In the genomic region with DNA sequence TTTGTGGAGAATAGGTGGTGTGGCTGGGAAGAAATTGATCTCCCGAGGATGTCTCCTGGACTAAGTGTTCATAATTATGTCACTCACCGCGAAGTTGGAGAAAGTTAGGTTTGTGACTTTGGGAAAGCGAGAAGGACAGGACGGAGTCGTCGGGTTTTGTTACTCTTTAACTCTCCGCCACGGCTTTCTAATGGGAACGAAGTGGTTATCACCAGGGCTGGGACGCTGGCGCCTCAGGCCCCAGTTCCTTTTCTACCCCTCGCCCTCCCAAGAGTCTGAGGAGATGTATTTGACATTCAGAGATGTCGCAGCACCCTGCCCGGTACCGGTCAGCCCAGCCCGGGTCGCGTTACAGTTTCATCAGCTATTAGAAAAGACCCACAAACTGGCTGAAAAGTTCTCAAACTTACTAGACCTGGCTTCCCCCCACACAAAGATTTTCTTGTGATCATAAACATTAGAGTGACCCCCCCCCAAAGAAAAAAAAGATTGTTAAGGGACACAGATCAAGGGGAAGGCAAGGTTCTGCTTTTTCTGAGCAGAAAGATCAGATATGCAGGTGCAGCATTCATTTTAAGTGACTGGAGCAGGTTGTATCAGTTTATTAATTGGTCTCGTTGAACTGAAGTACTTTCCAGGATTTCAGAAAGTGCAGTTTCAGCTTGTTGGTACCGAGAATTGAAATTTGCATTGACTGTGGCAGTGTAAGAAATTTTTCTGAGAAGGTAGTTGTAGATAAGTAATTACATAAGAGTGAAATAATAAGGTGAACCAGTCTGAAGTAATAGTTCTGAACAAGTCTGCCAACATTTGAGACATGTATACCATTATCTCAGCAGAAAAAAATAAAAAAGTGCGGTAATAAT, we compare ENCODE assay signal across 8 cellular contexts. TPM values are rescaled to one million over a fixed set of nuclear protein-coding genes. Genes with fewer than 3 reads are reported as not detected.
A peak's percentile ranks its signal among the peaks of the same experiment; 100 is the strongest.
DNase-seq lines count a peak whose midpoint lies in the region; ATAC-seq and TF ChIP-seq lines count a peak whose summit lies in the region.

No MANE protein-coding gene starts in this region.

- peaks cover 29% of the 10 kb centered on the region for H4K20me1 ChIP-seq in SK-N-SH (ENCODE audit: insufficient read depth)
- peaks cover 28% of the 10 kb centered on the region for H4K20me1 ChIP-seq in osteoblast (ENCODE audit: insufficient read depth, low read length)

- H3K36me3 ChIP-seq in SK-N-SH (replicated peaks in 1 of 2; ENCODE audit: control insufficient read depth in 1 of 2, insufficient read depth in 2 of 2, low read length in 1 of 2): peaks cover 9 to 15% of the 10 kb centered on the region in 2 experiments
- H3K36me3 ChIP-seq in esophagus (ENCODE audit: control insufficient read depth in 2 of 2, insufficient read depth in 2 of 2, low read length in 1 of 2): peaks cover 3 to 14% of the 10 kb centered on the region in 2 donors
- peaks cover 15% of the 10 kb centered on the region for H3K36me3 ChIP-seq in osteoblast (ENCODE audit: insufficient read depth, low read length)

- peaks cover 2% of the 10 kb centered on the region for H3K36me3 Mint-ChIP-seq in activated CD4-positive, alpha-beta T cell treated with anti-CD3 and anti-CD28 coated beads for 36 hours (ENCODE audit: low read depth)

- POLR2A ChIA-PET in activated CD4-positive, alpha-beta T cell treated with anti-CD3 and anti-CD28 coated beads for 36 hours (lab: Charles Lee): no interaction called here
- POLR2A ChIA-PET in SK-N-SH (lab: Yijun Ruan, JAX): no interaction called here

- CTCF ChIA-PET in activated CD4-positive, alpha-beta T cell treated with anti-CD3 and anti-CD28 coated beads for 36 hours (lab: Charles Lee): interaction anchor here (0.7 to 1.5 kb wide), 3 partner anchors 11 to 348 kb away, joined by 4 to 5 read pairs (median 4); no protein-coding TSS in a partner anchor
- CTCF ChIA-PET in SK-N-SH (lab: Yijun Ruan, JAX): no interaction called here

- peak; percentile 1; the same call in 1 of the 2 replicates for TF ChIP-seq RAD21 in SK-N-SH (IDR thresholded peaks at IDR 0.05; ENCODE audit: low read length)

- no peaks in the 10 kb centered on the region for H3K9me2 ChIP-seq in SK-N-SH

- TF ChIP-seq EP300 in SK-N-SH (IDR thresholded peaks at IDR 0.05; ENCODE audit: borderline replicate concordance in 1 of 2, low read depth in 1 of 2, low read length in 1 of 2): no peak

- H3K4me1 Mint-ChIP-seq in activated CD4-positive, alpha-beta T cell treated with anti-CD3 and anti-CD28 coated beads for 36 hours: peaks cover 31% of the 10 kb centered on the region

- peak overlapping the region; percentile 94 for H3K9ac ChIP-seq in SK-N-SH

- TF ChIP-seq CTCF in SK-N-SH (IDR thresholded peaks at IDR 0.05): no peak
- TF ChIP-seq CTCF in osteoblast (IDR thresholded peaks at IDR 0.05; ENCODE audit: extremely low read depth, low read depth, low read length): no peak

- peak overlapping the region; percentile 96 for H3K4me3 Mint-ChIP-seq in activated CD4-positive, alpha-beta T cell treated with anti-CD3 and anti-CD28 coated beads for 36 hours

- DNase-seq in activated CD4-positive, alpha-beta T cell treated with anti-CD3 and anti-CD28 coated beads for 36 hours: peak; percentile 19
- no peak for DNase-seq in activated CD4-positive, alpha-beta T cell treated with anti-CD3 and anti-CD28 coated beads for 4 hours
- DNase-seq in SK-N-SH: no peak
- no peak for DNase-seq in osteoblast (ENCODE audit: insufficient read length, low spot score, missing footprints)
- no peak for DNase-seq in NK-92 treated with Interleukin-12 subunit alpha and Interleukin-12 subunit beta, amount 100 ng/mL, for 24 hours (lab: John Stamatoyannopoulos, UW)

- H3K4me3 ChIP-seq in SK-N-SH (ENCODE audit: low read depth in 2 of 2, low read length in 1 of 2) (peak overlapping the region; percentile 75 to 90), esophagus (ENCODE audit: low read depth in 1 of 2, low read length in 2 of 2) (peak overlapping the region; percentile 61 to 97), osteoblast (ENCODE audit: insufficient read depth, low read length) (peak overlapping the region; percentile 86)

- H3K79me2 ChIP-seq in SK-N-SH (ENCODE audit: insufficient read depth) (peaks cover 59% of the 10 kb centered on the region), osteoblast (ENCODE audit: insufficient read depth, low read length) (peaks cover 44% of the 10 kb centered on the region)

- peak overlapping the region; percentile 86 for H3K27ac Mint-ChIP-seq in activated CD4-positive, alpha-beta T cell treated with anti-CD3 and anti-CD28 coated beads for 36 hours

- no peaks in the 10 kb centered on the region for H3K9me3 ChIP-seq in SK-N-SH
- no peaks in the 10 kb centered on the region for H3K9me3 ChIP-seq in esophagus (ENCODE audit: control insufficient read depth in 2 of 2, insufficient read depth in 1 of 2, low read depth in 1 of 2, low read length in 1 of 2)
- H3K9me3 ChIP-seq in osteoblast (ENCODE audit: low read depth, low read length): no peaks in the 10 kb centered on the region

- WGBS in SK-N-SH (ENCODE audit: low lambda C conversion rate): 13% methylated on average over 22 of the region's 22 CpGs
- 7 to 9% methylated on average over 22 of the region's 22 CpGs for WGBS in esophagus, 2 donors

- intact Hi-C loops in activated CD4-positive, alpha-beta T cell treated with anti-CD3 and anti-CD28 coated beads for 36 hours (cut with DNase I, micrococcal nuclease): loop anchor here (2.0 to 10.0 kb wide), 8 partner anchors 199 to 815 kb away; partner anchors contain the start of genes ADSS2 (in 1 of the 2), AKT3 (in 1 of the 2), CEP170 (in 1 of the 2) and COX20 (in 1 of the 2)

- H3K4me2 ChIP-seq in SK-N-SH: peak overlapping the region; percentile 96
- peak overlapping the region; percentile 97 for H3K4me2 ChIP-seq in osteoblast (ENCODE audit: insufficient read depth, low read length)

- H3F3A ChIP-seq in SK-N-SH (replicated peaks; ENCODE audit: insufficient read depth): peaks cover 6% of the 10 kb centered on the region

- H3K4me1 ChIP-seq in SK-N-SH (ENCODE audit: control insufficient read depth in 1 of 2, insufficient read depth in 2 of 2, low read depth in 1 of 2, low read length in 1 of 2): peaks cover 17 to 60% of the 10 kb centered on the region in 2 experiments; a peak in 3 of 4 replicates
- H3K4me1 ChIP-seq in esophagus (ENCODE audit: control insufficient read depth in 2 of 2, insufficient read depth in 2 of 2, low read length in 1 of 2): no peaks in the 10 kb centered on the region
- H3K4me1 ChIP-seq in osteoblast (ENCODE audit: insufficient read depth, low read length): peaks cover 17% of the 10 kb centered on the region

- H3K9me3 Mint-ChIP-seq in activated CD4-positive, alpha-beta T cell treated with anti-CD3 and anti-CD28 coated beads for 36 hours (ENCODE audit: low read depth): no peaks in the 10 kb centered on the region

- H3K27me3 ChIP-seq in SK-N-SH (ENCODE audit: insufficient read depth) (no peaks in the 10 kb centered on the region), esophagus (ENCODE audit: control insufficient read depth in 1 of 2, insufficient read depth in 2 of 2, low read length in 2 of 2) (no peaks in the 10 kb centered on the region), osteoblast (ENCODE audit: insufficient read depth, low read length) (no peaks in the 10 kb centered on the region)

- no peak for ATAC-seq in activated CD4-positive, alpha-beta T cell treated with anti-CD3 and anti-CD28 coated beads for 36 hours
- ATAC-seq in HG03196 (IDR thresholded peaks at IDR 0.05; ENCODE audit: unreplicated experiment) (no peak), HG03095 (IDR thresholded peaks at IDR 0.05; ENCODE audit: unreplicated experiment) (no peak)

- H2AFZ ChIP-seq in SK-N-SH (ENCODE audit: low read depth): peak overlapping the region; percentile 33; the same call in 1 of the 2 replicates
- peak overlapping the region; percentile 55 for H2AFZ ChIP-seq in osteoblast (ENCODE audit: low read length)

- H3K27ac ChIP-seq in SK-N-SH (ENCODE audit: low read depth in 2 of 2, low read length in 1 of 2): peak overlapping the region; percentile 72 to 93
- peak overlapping the region; percentile 57 to 87 for H3K27ac ChIP-seq in esophagus (ENCODE audit: low read depth in 2 of 2, low read length in 1 of 2)
- peak overlapping the region; percentile 19 for H3K27ac ChIP-seq in osteoblast (ENCODE audit: low read depth, low read length)

- H3K27me3 Mint-ChIP-seq in activated CD4-positive, alpha-beta T cell treated with anti-CD3 and anti-CD28 coated beads for 36 hours: no peaks in the 10 kb centered on the region

TF ChIP-seq in SK-N-SH, 30 proteins besides CTCF, POLR2A, EP300 and RAD21 (continues in another document):
- TF ChIP-seq FOSL2 (IDR thresholded peaks at IDR 0.05; ENCODE audit: borderline replicate concordance, low read depth) (no peak), TCF12 (IDR thresholded peaks at IDR 0.05) (no peak), CHD2 (IDR thresholded peaks at IDR 0.05; ENCODE audit: low read length, partially characterized antibody) (no peak), USF2 (IDR thresholded peaks at IDR 0.05; ENCODE audit: borderline replicate concordance, low read depth, low read length) (no peak)
- TF ChIP-seq, protein P1, sequence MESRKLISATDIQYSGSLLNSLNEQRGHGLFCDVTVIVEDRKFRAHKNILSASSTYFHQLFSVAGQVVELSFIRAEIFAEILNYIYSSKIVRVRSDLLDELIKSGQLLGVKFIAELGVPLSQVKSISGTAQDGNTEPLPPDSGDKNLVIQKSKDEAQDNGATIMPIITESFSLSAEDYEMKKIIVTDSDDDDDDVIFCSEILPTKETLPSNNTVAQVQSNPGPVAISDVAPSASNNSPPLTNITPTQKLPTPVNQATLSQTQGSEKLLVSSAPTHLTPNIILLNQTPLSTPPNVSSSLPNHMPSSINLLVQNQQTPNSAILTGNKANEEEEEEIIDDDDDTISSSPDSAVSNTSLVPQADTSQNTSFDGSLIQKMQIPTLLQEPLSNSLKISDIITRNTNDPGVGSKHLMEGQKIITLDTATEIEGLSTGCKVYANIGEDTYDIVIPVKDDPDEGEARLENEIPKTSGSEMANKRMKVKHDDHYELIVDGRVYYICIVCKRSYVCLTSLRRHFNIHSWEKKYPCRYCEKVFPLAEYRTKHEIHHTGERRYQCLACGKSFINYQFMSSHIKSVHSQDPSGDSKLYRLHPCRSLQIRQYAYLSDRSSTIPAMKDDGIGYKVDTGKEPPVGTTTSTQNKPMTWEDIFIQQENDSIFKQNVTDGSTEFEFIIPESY (IDR thresholded peaks at IDR 0.05; ENCODE audit: borderline replicate concordance, low read depth): no peak

RNA-seq across cellular contexts. Expression of gene ZBTB18, which starts 0.9 kb away (rescaled TPM):
- 1 to 10 TPM; 5.0 to 5.3 TPM for total RNA-seq in activated CD4-positive, alpha-beta T cell treated with anti-CD3 and anti-CD28 coated beads for 36 hours
- polyA plus RNA-seq in SK-N-SH (2012; rRNA removed): 19.3 and 21.3 TPM in 2 replicates
- polyA plus RNA-seq in SK-N-SH (2012; cell fraction: cytosol; rRNA removed): 19.9 and 20.2 TPM in 2 replicates
- polyA plus RNA-seq in SK-N-SH (2012; cell fraction: nucleus; rRNA removed): 35.1 and 43.3 TPM in 2 replicates
- polyA plus RNA-seq in esophagus: 1 to 10 TPM; 3.0 to 3.5 TPM
- 9.4 and 10.5 TPM in 2 replicates for total RNA-seq in osteoblast

Comparison
In these comparisons a context has a peak if more than half of its experiments do, and no peak if none do; other contexts are left out.
1. H3K27ac ChIP-seq: peak in every context shown above with its lines; median percentile 82 in SK-N-SH; 72 in esophagus; 19 in osteoblast.